In genomic region chr3:48686538-48687219, GRCh38 we compare ENCODE assay signal across 9 cellular contexts. TPM values are rescaled to one million over a fixed set of nuclear protein-coding genes. Genes with fewer than 3 reads are reported as not detected.
DNase-seq lines count a peak whose midpoint lies in the region; ATAC-seq and TF ChIP-seq lines count a peak whose summit lies in the region.
"Had no signal": no experiment of that assay in that cellular context is flagged by ENCODE, and none has a peak within 500 bp of the region (broad histone marks: within the 10 kb centered on the region; RNA-seq: fewer than 3 reads in every experiment).

No MANE protein-coding gene starts in this region.

- TF ChIP-seq CTCF in liver (IDR thresholded peaks at IDR 0.05; ENCODE audit: low read depth, low read length, missing input control) = peak; percentile 1
- no peak for TF ChIP-seq CTCF in tibial artery (IDR thresholded peaks at IDR 0.05)

- H3K36me3 Mint-ChIP-seq in activated T-cell treated with anti-CD3 and anti-CD28 coated beads, Interleukin-2, amount 50 U/mL, for 72 hours (ENCODE audit: insufficient read depth in 2 of 2) = peaks cover 2 to 8% of the 10 kb centered on the region in 2 donors
- H3K36me3 Mint-ChIP-seq in activated naive CD4-positive, alpha-beta T cell treated with anti-CD3 and anti-CD28 coated beads, Interleukin-2, amount 50 U/mL, for 72 hours = peaks cover 0 to 34% of the 10 kb centered on the region in 2 donors

- ATAC-seq in activated T-cell treated with anti-CD3 and anti-CD28 coated beads, Interleukin-2, amount 50 U/mL, for 72 hours (replicated peaks in 1 of 2) = no peak
- ATAC-seq in activated naive CD4-positive, alpha-beta T cell treated with anti-CD3 and anti-CD28 coated beads, Interleukin-2, amount 50 U/mL, for 72 hours = no peak
- ATAC-seq in sciatic nerve = no peak

- peak overlapping the region in 1 of 2 donors; percentile 90 for H3K27ac ChIP-seq in liver (ENCODE audit: low read depth in 1 of 2, low read length in 2 of 2)
- peak overlapping the region; percentile 74 to 89 for H3K27ac ChIP-seq in tibial artery

- H3K4me1 ChIP-seq in liver (ENCODE audit: control insufficient read depth in 4 of 4, insufficient read depth in 4 of 4, low read length in 3 of 4) = peaks cover 3 to 29% (median 24%) of the 10 kb centered on the region in 4 donors
- H3K4me1 ChIP-seq in tibial artery = peaks cover 0 to 37% (median 32%) of the 10 kb centered on the region in 4 donors

- no peaks in the 10 kb centered on the region for H3K27me3 Mint-ChIP-seq in activated T-cell treated with anti-CD3 and anti-CD28 coated beads, Interleukin-2, amount 50 U/mL, for 72 hours (ENCODE audit: low read depth)

- no peak for DNase-seq in activated T-cell treated with anti-CD3 and anti-CD28 coated beads, Interleukin-2, amount 50 U/mL, for 72 hours
- no peak for DNase-seq in activated T-cell treated with anti-CD3 and anti-CD28 coated beads, Interleukin-2, amount 50 U/mL, for 1 hour
- DNase-seq in activated naive CD4-positive, alpha-beta T cell treated with anti-CD3 and anti-CD28 coated beads, Interleukin-2, amount 50 U/mL, for 72 hours (ENCODE audit: low spot score in 2 of 2) = no peak
- no peak for DNase-seq in tibial artery
- no peak for DNase-seq in cerebellar nuclear complex (lab: John Stamatoyannopoulos, UW)
- DNase-seq in NCI-H146 treated with DMSO at 0.1 percent for 48 hours (lab: John Stamatoyannopoulos, UW; ENCODE audit: unreplicated experiment) = no peak
- no peak for DNase-seq in sciatic nerve (ENCODE audit: low spot score)
- DNase-seq: NCI-H2081 treated with DMSO at 0.1 percent for 48 hours had no signal

- H3K27ac Mint-ChIP-seq in activated T-cell treated with anti-CD3 and anti-CD28 coated beads, Interleukin-2, amount 50 U/mL, for 72 hours = peak overlapping the region; percentile 1
- peak overlapping the region; percentile 78 to 92 for H3K27ac Mint-ChIP-seq in activated naive CD4-positive, alpha-beta T cell treated with anti-CD3 and anti-CD28 coated beads, Interleukin-2, amount 50 U/mL, for 72 hours

- peak overlapping the region; percentile 90 for H3K4me3 Mint-ChIP-seq in activated T-cell treated with anti-CD3 and anti-CD28 coated beads, Interleukin-2, amount 50 U/mL, for 72 hours

- 61% methylated on average over 10 of the region's 10 CpGs for WGBS in liver

- no peaks in the 10 kb centered on the region for H3K9me3 ChIP-seq in liver (ENCODE audit: control insufficient read depth in 4 of 4, low read length in 3 of 4)
- H3K9me3 ChIP-seq in tibial artery = no peaks in the 10 kb centered on the region

- H3K36me3 ChIP-seq in liver (ENCODE audit: control insufficient read depth in 4 of 4, insufficient read depth in 3 of 4, low read depth in 1 of 4, low read length in 3 of 4) = peaks cover 11 to 39% (median 30%) of the 10 kb centered on the region in 4 donors
- peaks cover 42 to 56% (median 50%) of the 10 kb centered on the region in 3 donors for H3K36me3 ChIP-seq in tibial artery

- H3K9me3 Mint-ChIP-seq in activated T-cell treated with anti-CD3 and anti-CD28 coated beads, Interleukin-2, amount 50 U/mL, for 72 hours = no peaks in the 10 kb centered on the region
- H3K9me3 Mint-ChIP-seq in activated naive CD4-positive, alpha-beta T cell treated with anti-CD3 and anti-CD28 coated beads, Interleukin-2, amount 50 U/mL, for 72 hours = no peaks in the 10 kb centered on the region

- H3K4me1 Mint-ChIP-seq in activated T-cell treated with anti-CD3 and anti-CD28 coated beads, Interleukin-2, amount 50 U/mL, for 72 hours (ENCODE audit: low read depth) = peaks cover 28% of the 10 kb centered on the region

- TF ChIP-seq RAD21 in liver (IDR thresholded peaks at IDR 0.05) = no peak

- intact Hi-C loops in tibial artery (cut with DNase I; ENCODE audit: low total_unique reads) (loop anchor here (10.0 kb wide), 1 partner anchor 222 kb away; a partner anchor contains a TSS), sciatic nerve (cut with DNase I) (no loop called here)

- H3K4me3 ChIP-seq in liver (ENCODE audit: low read depth in 1 of 3, low read length in 3 of 3) (peak overlapping the region in 1 of 3 donors; percentile 78), tibial artery (peak overlapping the region; percentile 67 to 90)

- H3K9ac ChIP-seq in liver (ENCODE audit: low read depth in 1 of 2, low read length in 2 of 2) = peak overlapping the region in 1 of 2 donors; percentile 43

- H3K27me3 ChIP-seq in liver (ENCODE audit: control insufficient read depth in 4 of 4, insufficient read depth in 4 of 4, low read length in 3 of 4) = no peaks in the 10 kb centered on the region
- H3K27me3 ChIP-seq in tibial artery = no peaks in the 10 kb centered on the region

TF ChIP-seq in liver, 16 proteins besides CTCF, POLR2A, EP300 and RAD21:
- TF ChIP-seq, protein P1, sequence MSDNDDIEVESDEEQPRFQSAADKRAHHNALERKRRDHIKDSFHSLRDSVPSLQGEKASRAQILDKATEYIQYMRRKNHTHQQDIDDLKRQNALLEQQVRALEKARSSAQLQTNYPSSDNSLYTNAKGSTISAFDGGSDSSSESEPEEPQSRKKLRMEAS (IDR thresholded peaks at IDR 0.05) = no peak
- TF ChIP-seq REST (IDR thresholded peaks at IDR 0.05) (no peak), JUND (IDR thresholded peaks at IDR 0.05) (no peak), FOXA2 (IDR thresholded peaks at IDR 0.05) (no peak), NR2F2 (IDR thresholded peaks at IDR 0.05) (no peak)
- TF ChIP-seq, protein P2, sequence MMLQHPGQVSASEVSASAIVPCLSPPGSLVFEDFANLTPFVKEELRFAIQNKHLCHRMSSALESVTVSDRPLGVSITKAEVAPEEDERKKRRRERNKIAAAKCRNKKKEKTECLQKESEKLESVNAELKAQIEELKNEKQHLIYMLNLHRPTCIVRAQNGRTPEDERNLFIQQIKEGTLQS (IDR thresholded peaks at IDR 0.05) = no peak

RNA-seq across cellular contexts. Expression of gene NCKIPSD, which starts 1.0 kb away (rescaled TPM):
- total RNA-seq in activated T-cell treated with anti-CD3 and anti-CD28 coated beads, Interleukin-2, amount 50 U/mL, for 72 hours = 10 to 100 TPM; 27.7 to 27.8 TPM
- 10 to 100 TPM; 45.7 to 77.2 TPM for total RNA-seq in activated naive CD4-positive, alpha-beta T cell treated with anti-CD3 and anti-CD28 coated beads, Interleukin-2, amount 50 U/mL, for 72 hours
- total RNA-seq in liver = 10 to 100 TPM in 1 of 2 donors, 1 to 10 TPM in 1; 5.9 to 12.9 TPM
- 10 to 100 TPM in 1 of 2 donors, 1 to 10 TPM in 1; 7.4 to 10.0 TPM for polyA plus RNA-seq in liver
- 29.3 TPM for total RNA-seq in sciatic nerve

RNA-seq across cellular contexts. Expression of gene CELSR3, which starts 24.0 kb away (rescaled TPM):
- total RNA-seq in activated T-cell treated with anti-CD3 and anti-CD28 coated beads, Interleukin-2, amount 50 U/mL, for 72 hours = 10 to 100 TPM; 14.2 to 17.4 TPM
- total RNA-seq in activated naive CD4-positive, alpha-beta T cell treated with anti-CD3 and anti-CD28 coated beads, Interleukin-2, amount 50 U/mL, for 72 hours = 10 to 100 TPM; 12.6 to 13.1 TPM
- total RNA-seq in liver = under 1 TPM; 0.33 to 0.37 TPM
- polyA plus RNA-seq in liver = under 1 TPM; 0.16 to 0.18 TPM
- total RNA-seq in sciatic nerve = 1.5 TPM

RNA-seq across cellular contexts. Expression of gene IP6K2, which starts 30.3 kb away (rescaled TPM):
- total RNA-seq in activated T-cell treated with anti-CD3 and anti-CD28 coated beads, Interleukin-2, amount 50 U/mL, for 72 hours = 10 to 100 TPM; 62.4 to 75.4 TPM
- 10 to 100 TPM; 53.8 to 73.5 TPM for total RNA-seq in activated naive CD4-positive, alpha-beta T cell treated with anti-CD3 and anti-CD28 coated beads, Interleukin-2, amount 50 U/mL, for 72 hours
- total RNA-seq in liver (10 to 100 TPM; 23.3 to 25.4 TPM), sciatic nerve (104 TPM)
- polyA plus RNA-seq in liver = 10 to 100 TPM; 21.8 to 37.6 TPM

RNA-seq across cellular contexts. Expression of gene SLC26A6, which starts 51.4 kb away (rescaled TPM):
- total RNA-seq in activated T-cell treated with anti-CD3 and anti-CD28 coated beads, Interleukin-2, amount 50 U/mL, for 72 hours = 10 to 100 TPM; 34.7 to 42.2 TPM
- 100 to 1,000 TPM in 1 of 2 donors, 10 to 100 TPM in 1; 38.3 to 110 TPM for total RNA-seq in activated naive CD4-positive, alpha-beta T cell treated with anti-CD3 and anti-CD28 coated beads, Interleukin-2, amount 50 U/mL, for 72 hours
- 10 to 100 TPM in 1 of 2 donors, 1 to 10 TPM in 1; 7.5 to 13.1 TPM for total RNA-seq in liver
- polyA plus RNA-seq in liver = 1 to 10 TPM; 4.4 to 5.1 TPM
- 17.1 TPM for total RNA-seq in sciatic nerve
